21 cellular contexts compared by ENCODE assay signal in genomic region chr20:23455641-23456040, GRCh38. TPM values are rescaled to one million over a fixed set of nuclear protein-coding genes. Genes with fewer than 3 reads are reported as not detected.
DNase-seq lines count a peak whose midpoint lies in the region; ATAC-seq and TF ChIP-seq lines count a peak whose summit lies in the region.
"Had no signal": no experiment of that assay in that cellular context is flagged by ENCODE, and none has a peak within 500 bp of the region (broad histone marks: within the 10 kb centered on the region; RNA-seq: fewer than 3 reads in every experiment).

No MANE protein-coding gene starts in this region.

- H3K4me1 ChIP-seq in BLaER1, result peaks cover 57% of the 10 kb centered on the region
- peaks cover 20% of the 10 kb centered on the region for H3K4me1 ChIP-seq in CD8-positive, alpha-beta T cell (ENCODE audit: insufficient read depth, low read length)
- H3K4me1 ChIP-seq in ovary (ENCODE audit: insufficient read depth), result no peaks in the 10 kb centered on the region

- intact Hi-C loops in CD8-positive, alpha-beta T cell (cut with DNase I, micrococcal nuclease), result loop anchor here (10.0 kb wide), 1 partner anchor 79 kb away; no protein-coding TSS in a partner anchor
- intact Hi-C loops in activated CD8-positive, alpha-beta T cell treated with anti-CD3 and anti-CD28 coated beads for 36 hours (cut with micrococcal nuclease), result no loop called here
- intact Hi-C loops in ovary (cut with DNase I), result no loop called here

- H3K4me1 Mint-ChIP-seq in CD8-positive, alpha-beta T cell (ENCODE audit: low read depth), result peaks cover 28% of the 10 kb centered on the region
- H3K4me1 Mint-ChIP-seq in activated CD8-positive, alpha-beta T cell treated with anti-CD3 and anti-CD28 coated beads for 36 hours (ENCODE audit: low read depth), result peaks cover 23% of the 10 kb centered on the region
- H3K4me1 Mint-ChIP-seq in natural killer cell treated with Interleukin-12 subunit alpha and Interleukin-12 subunit beta and Interleukin-15 and Interleukin-18, amount 100 ng/mL, for 72 hours (ENCODE audit: low read depth in 2 of 2), result peaks cover 35 to 40% of the 10 kb centered on the region in 2 donors

- ATAC-seq in CD8-positive, alpha-beta T cell, result no peak
- peak; percentile 55 for ATAC-seq in activated CD8-positive, alpha-beta T cell treated with anti-CD3 and anti-CD28 coated beads for 36 hours
- peak; percentile 39 to 52 for ATAC-seq in natural killer cell treated with Interleukin-12 subunit alpha and Interleukin-12 subunit beta and Interleukin-15 and Interleukin-18, amount 100 ng/mL, for 72 hours
- ATAC-seq in HG03571 (IDR thresholded peaks at IDR 0.05; ENCODE audit: unreplicated experiment), result no peak
- ATAC-seq: K562, Right ventricle myocardium inferior had no signal

- POLR2A ChIA-PET in CD8-positive, alpha-beta T cell (lab: Charles Lee), result no interaction called here
- POLR2A ChIA-PET in activated CD8-positive, alpha-beta T cell treated with anti-CD3 and anti-CD28 coated beads for 36 hours (lab: Charles Lee), result no interaction called here

- TF ChIP-seq CTCF in CD8-positive, alpha-beta T cell (IDR thresholded peaks at IDR 0.05), result no peak
- no peak for TF ChIP-seq CTCF in activated CD8-positive, alpha-beta T cell treated with anti-CD3 and anti-CD28 coated beads for 36 hours (IDR thresholded peaks at IDR 0.05)
- TF ChIP-seq CTCF in ovary (IDR thresholded peaks at IDR 0.05), result no peak

- H3K27ac Mint-ChIP-seq in CD8-positive, alpha-beta T cell, result peak overlapping the region; percentile 83
- H3K27ac Mint-ChIP-seq in activated CD8-positive, alpha-beta T cell treated with anti-CD3 and anti-CD28 coated beads for 36 hours, result peak overlapping the region; percentile 62
- H3K27ac Mint-ChIP-seq in natural killer cell treated with Interleukin-12 subunit alpha and Interleukin-12 subunit beta and Interleukin-15 and Interleukin-18, amount 100 ng/mL, for 72 hours, result peak overlapping the region; percentile 90 to 96
- H3K27ac Mint-ChIP-seq: H9 had no signal

- H3K9me3 Mint-ChIP-seq in CD8-positive, alpha-beta T cell, result no peaks in the 10 kb centered on the region
- H3K9me3 Mint-ChIP-seq in activated CD8-positive, alpha-beta T cell treated with anti-CD3 and anti-CD28 coated beads for 36 hours, result no peaks in the 10 kb centered on the region
- no peaks in the 10 kb centered on the region for H3K9me3 Mint-ChIP-seq in natural killer cell treated with Interleukin-12 subunit alpha and Interleukin-12 subunit beta and Interleukin-15 and Interleukin-18, amount 100 ng/mL, for 72 hours

- DNase-seq in CD8-positive, alpha-beta T cell, result no peak
- peak; percentile 27 for DNase-seq in activated CD8-positive, alpha-beta T cell treated with anti-CD3 and anti-CD28 coated beads for 36 hours
- DNase-seq in natural killer cell treated with Interleukin-12 subunit alpha and Interleukin-12 subunit beta and Interleukin-15 and Interleukin-18, amount 100 ng/mL, for 72 hours (ENCODE audit: low spot score), result no peak
- no peak for DNase-seq in ovary
- DNase-seq in central memory CD4-positive, alpha-beta T cell, result no peak
- DNase-seq: ACHN, COR-L47, DMS153, GF-D8, H9, NCI-H1105 treated with DMSO at 0.1 percent for 48 hours, NCI-H1694, NCI-H2081 treated with DMSO at 0.1 percent for 48 hours had no signal

- TF ChIP-seq POLR2A in ovary (IDR thresholded peaks at IDR 0.05), result no peak

- TF ChIP-seq EP300 in ovary (IDR thresholded peaks at IDR 0.05), result no peak

- peak overlapping the region; percentile 71 for H3K4me2 ChIP-seq in BLaER1

- no peaks in the 10 kb centered on the region for H3K36me3 Mint-ChIP-seq in CD8-positive, alpha-beta T cell
- no peaks in the 10 kb centered on the region for H3K36me3 Mint-ChIP-seq in activated CD8-positive, alpha-beta T cell treated with anti-CD3 and anti-CD28 coated beads for 36 hours (ENCODE audit: low read depth)
- H3K36me3 Mint-ChIP-seq in natural killer cell treated with Interleukin-12 subunit alpha and Interleukin-12 subunit beta and Interleukin-15 and Interleukin-18, amount 100 ng/mL, for 72 hours, result no peaks in the 10 kb centered on the region
- H3K36me3 Mint-ChIP-seq: CD14-positive monocyte had no signal

- peak overlapping the region; percentile 50 for H3K4me3 Mint-ChIP-seq in CD8-positive, alpha-beta T cell
- H3K4me3 Mint-ChIP-seq in activated CD8-positive, alpha-beta T cell treated with anti-CD3 and anti-CD28 coated beads for 36 hours, result no peak overlapping the region
- H3K4me3 Mint-ChIP-seq in natural killer cell treated with Interleukin-12 subunit alpha and Interleukin-12 subunit beta and Interleukin-15 and Interleukin-18, amount 100 ng/mL, for 72 hours, result peak overlapping the region; percentile 69
- H3K4me3 Mint-ChIP-seq: CD14-positive monocyte, H9 had no signal

- peak overlapping the region; percentile 10; the same call in 1 of the 2 replicates for H3K9ac ChIP-seq in BLaER1

- no peaks in the 10 kb centered on the region for H3K9me3 ChIP-seq in BLaER1
- no peaks in the 10 kb centered on the region for H3K9me3 ChIP-seq in CD8-positive, alpha-beta T cell (ENCODE audit: low read length)
- no peaks in the 10 kb centered on the region for H3K9me3 ChIP-seq in ovary

- CTCF ChIA-PET in CD8-positive, alpha-beta T cell (lab: Charles Lee), result interaction anchor here (1.9 to 2.5 kb wide), 2 partner anchors 12 to 14 kb away, joined by 8 to 11 read pairs; no protein-coding TSS in a partner anchor
- CTCF ChIA-PET in activated CD8-positive, alpha-beta T cell treated with anti-CD3 and anti-CD28 coated beads for 36 hours (lab: Charles Lee), result interaction anchor here (1.0 to 1.6 kb wide), 3 partner anchors 9 to 151 kb away, joined by 3 to 6 read pairs (median 5); no protein-coding TSS in a partner anchor

- 89 to 94% (median 89%) methylated on average over 7 of the region's 7 CpGs for WGBS in ovary, 3 donors

- no peaks in the 10 kb centered on the region for H3K27me3 Mint-ChIP-seq in CD8-positive, alpha-beta T cell (ENCODE audit: low read depth)
- H3K27me3 Mint-ChIP-seq in activated CD8-positive, alpha-beta T cell treated with anti-CD3 and anti-CD28 coated beads for 36 hours, result no peaks in the 10 kb centered on the region
- H3K27me3 Mint-ChIP-seq in natural killer cell treated with Interleukin-12 subunit alpha and Interleukin-12 subunit beta and Interleukin-15 and Interleukin-18, amount 100 ng/mL, for 72 hours, result no peaks in the 10 kb centered on the region

- H3K36me3 ChIP-seq in BLaER1, result no peaks in the 10 kb centered on the region
- no peaks in the 10 kb centered on the region for H3K36me3 ChIP-seq in CD8-positive, alpha-beta T cell (ENCODE audit: insufficient read depth, low read length)
- no peaks in the 10 kb centered on the region for H3K36me3 ChIP-seq in ovary

- no peaks in the 10 kb centered on the region for H4K20me1 ChIP-seq in BLaER1

- H3K4me3 ChIP-seq in BLaER1 (no peak overlapping the region), ovary (no peak overlapping the region)
- no peak overlapping the region for H3K4me3 ChIP-seq in CD8-positive, alpha-beta T cell (ENCODE audit: low read depth, low read length)
- H3K4me3 ChIP-seq: K562 had no signal

- H3K27me3 ChIP-seq in BLaER1 (no peaks in the 10 kb centered on the region), ovary (no peaks in the 10 kb centered on the region)
- no peaks in the 10 kb centered on the region for H3K27me3 ChIP-seq in CD8-positive, alpha-beta T cell (ENCODE audit: insufficient read depth, low read length)

- H3K27ac ChIP-seq in BLaER1, result peak overlapping the region; percentile 52; the same call in 1 of the 2 replicates
- peak overlapping the region; percentile 53 for H3K27ac ChIP-seq in CD8-positive, alpha-beta T cell (ENCODE audit: low read depth, low read length)
- H3K27ac ChIP-seq in ovary, result no peak overlapping the region

RNA-seq across cellular contexts. Expression of gene CST11, which starts 3.0 kb away (rescaled TPM):
- not detected for total RNA-seq in CD8-positive, alpha-beta T cell
- total RNA-seq in activated CD8-positive, alpha-beta T cell treated with anti-CD3 and anti-CD28 coated beads for 36 hours, result not detected
- total RNA-seq in natural killer cell treated with Interleukin-12 subunit alpha and Interleukin-12 subunit beta and Interleukin-15 and Interleukin-18, amount 100 ng/mL, for 72 hours, result not detected
- total RNA-seq in ovary, result not detected
- not detected for polyA plus RNA-seq in ovary
- total RNA-seq: H9, K562, NCI-H460, OCI-LY7, Right ventricle myocardium inferior, SK-MEL-5 had no signal
- polyA plus RNA-seq: CD14-positive monocyte, K562 had no signal

RNA-seq across cellular contexts. Expression of gene CSTL1, which starts 16.2 kb away (rescaled TPM):
- total RNA-seq in CD8-positive, alpha-beta T cell, result not detected
- total RNA-seq in activated CD8-positive, alpha-beta T cell treated with anti-CD3 and anti-CD28 coated beads for 36 hours, result not detected
- not detected for total RNA-seq in natural killer cell treated with Interleukin-12 subunit alpha and Interleukin-12 subunit beta and Interleukin-15 and Interleukin-18, amount 100 ng/mL, for 72 hours
- not detected for total RNA-seq in ovary
- polyA plus RNA-seq in ovary, result not detected
- total RNA-seq: H9, K562, NCI-H460, OCI-LY7, Right ventricle myocardium inferior, SK-MEL-5 had no signal
- polyA plus RNA-seq: CD14-positive monocyte, K562 had no signal

RNA-seq across cellular contexts. Expression of gene NAPB, which starts 34.4 kb away (rescaled TPM):
- 10 to 100 TPM; 10.9 to 11.7 TPM for total RNA-seq in CD8-positive, alpha-beta T cell
- 10 to 100 TPM; 14.3 to 16.8 TPM for total RNA-seq in activated CD8-positive, alpha-beta T cell treated with anti-CD3 and anti-CD28 coated beads for 36 hours
- total RNA-seq in natural killer cell treated with Interleukin-12 subunit alpha and Interleukin-12 subunit beta and Interleukin-15 and Interleukin-18, amount 100 ng/mL, for 72 hours, result 10 to 100 TPM; 12.4 to 16.6 TPM
- total RNA-seq in ovary, result 10 to 100 TPM; 11.8 to 17.9 (median 13.6) TPM
- 10 to 100 TPM in 1 of 2 donors, 1 to 10 TPM in 1; 9.3 to 11.3 TPM for polyA plus RNA-seq in ovary

RNA-seq across cellular contexts. Expression of gene CST8, which starts 35.3 kb away (rescaled TPM):
- total RNA-seq in CD8-positive, alpha-beta T cell, result not detected
- total RNA-seq in activated CD8-positive, alpha-beta T cell treated with anti-CD3 and anti-CD28 coated beads for 36 hours, result not detected
- not detected for total RNA-seq in natural killer cell treated with Interleukin-12 subunit alpha and Interleukin-12 subunit beta and Interleukin-15 and Interleukin-18, amount 100 ng/mL, for 72 hours
- total RNA-seq in ovary, result not detected
- not detected for polyA plus RNA-seq in ovary
- total RNA-seq: H9, K562, NCI-H460, OCI-LY7, Right ventricle myocardium inferior, SK-MEL-5 had no signal
- polyA plus RNA-seq: CD14-positive monocyte, K562 had no signal

Comparison
In these comparisons a context has a peak if more than half of its experiments do, and no peak if none do; other contexts are left out.
1. H3K27ac ChIP-seq: peak in BLaER1 (single experiment) and CD8-positive, alpha-beta T cell (single experiment); none in ovary (0 of 2).
2. ATAC-seq: peak in activated CD8-positive, alpha-beta T cell treated with anti-CD3 and anti-CD28 coated beads for 36 hours (single experiment) and natural killer cell treated with Interleukin-12 subunit alpha and Interleukin-12 subunit beta and Interleukin-15 and Interleukin-18, amount 100 ng/mL, for 72 hours (2 of 2); none in CD8-positive, alpha-beta T cell (single experiment) and HG03571 (single experiment).
3. intact Hi-C loops: an anchor here in CD8-positive, alpha-beta T cell (10.0 kb wide); none called in activated CD8-positive, alpha-beta T cell treated with anti-CD3 and anti-CD28 coated beads for 36 hours and ovary.
4. Peak in every context shown above with its lines, with median percentiles within 50 percentile points of each other: H3K27ac Mint-ChIP-seq.